ENCODE assay signal across 13 cellular contexts in genomic region chr9:129467739-129468666, GRCh38.
"Had no signal": no experiment of that assay in that cellular context is flagged by ENCODE, and none has a peak within 500 bp of the region (broad histone marks: within the 10 kb centered on the region; RNA-seq: fewer than 3 reads in every experiment).

No MANE protein-coding gene starts in this region.

- H3K27ac ChIP-seq: lower lobe of right lung had no signal

- ATAC-seq: esophagus mucosa; lower lobe of right lung; naive thymus-derived CD4-positive, alpha-beta T cell had no signal

- H3K36me3 ChIP-seq: lower lobe of right lung had no signal

- H3K9me3 ChIP-seq: lower lobe of right lung had no signal

- DNase-seq: activated CD4-positive, alpha-beta T cell treated with anti-CD3 and anti-CD28 coated beads for 4 hours; amygdala; dermis blood vessel endothelial cell; hypothalamus; lower lobe of right lung; naive thymus-derived CD4-positive, alpha-beta T cell; stimulated activated CD4-positive, alpha-beta T cell treated with anti-CD3 and anti-CD28 coated beads, Interleukin-4, amount 100 ng/mL, for 1 hour; stimulated activated CD8-positive, alpha-beta memory T cell treated with anti-CD3 and anti-CD28 coated beads, Interleukin-4, amount 100 ng/mL, for 48 hours; T1000 had no signal

- H3K4me3 Mint-ChIP-seq: activated naive CD4-positive, alpha-beta T cell treated with anti-CD3 and anti-CD28 coated beads, Interleukin-2, amount 50 U/mL, for 24 hours; naive thymus-derived CD4-positive, alpha-beta T cell; stimulated activated naive CD8-positive, alpha-beta T cell treated with anti-CD3 and anti-CD28 coated beads, Interleukin-15, Interleukin-2, amounts not matched to agents 100 ng/mL and 50 ng/mL, for 24 hours had no signal

- H3K4me3 ChIP-seq: lower lobe of right lung had no signal

- H3K36me3 Mint-ChIP-seq: activated naive CD4-positive, alpha-beta T cell treated with anti-CD3 and anti-CD28 coated beads, Interleukin-2, amount 50 U/mL, for 24 hours; naive thymus-derived CD4-positive, alpha-beta T cell had no signal

- H3K9me3 Mint-ChIP-seq: activated naive CD4-positive, alpha-beta T cell treated with anti-CD3 and anti-CD28 coated beads, Interleukin-2, amount 50 U/mL, for 24 hours; activated T-helper 2 cell treated with anti-CD3 and anti-CD28 coated beads, Interferon-gamma antibody, Interleukin-2, Interleukin-4, amounts not matched to agents 10 μg/mL and 5 μg/mL and 100 μg/mL, durations not matched to agents 14 hours and 24 hours and 36 hours; stimulated activated naive CD8-positive, alpha-beta T cell treated with anti-CD3 and anti-CD28 coated beads, Interleukin-15, Interleukin-2, amounts not matched to agents 100 ng/mL and 50 ng/mL, for 24 hours had no signal

- H3K27me3 Mint-ChIP-seq: activated naive CD4-positive, alpha-beta T cell treated with anti-CD3 and anti-CD28 coated beads, Interleukin-2, amount 50 U/mL, for 24 hours; naive thymus-derived CD4-positive, alpha-beta T cell; stimulated activated naive CD8-positive, alpha-beta T cell treated with anti-CD3 and anti-CD28 coated beads, Interleukin-15, Interleukin-2, amounts not matched to agents 100 ng/mL and 50 ng/mL, for 24 hours had no signal

- H3K27ac Mint-ChIP-seq: activated naive CD4-positive, alpha-beta T cell treated with anti-CD3 and anti-CD28 coated beads, Interleukin-2, amount 50 U/mL, for 24 hours; activated T-helper 2 cell treated with anti-CD3 and anti-CD28 coated beads, Interferon-gamma antibody, Interleukin-2, Interleukin-4, amounts not matched to agents 10 μg/mL and 5 μg/mL and 100 μg/mL, durations not matched to agents 14 hours and 24 hours and 36 hours; naive thymus-derived CD4-positive, alpha-beta T cell; stimulated activated naive CD8-positive, alpha-beta T cell treated with anti-CD3 and anti-CD28 coated beads, Interleukin-15, Interleukin-2, amounts not matched to agents 100 ng/mL and 50 ng/mL, for 24 hours had no signal
